Comparison of ENCODE assay signal across 1 cellular context in genomic region chr4:30863031-30863430, GRCh38.
TF ChIP-seq lines count a peak whose summit lies in the region.

No MANE protein-coding gene starts in this region.

TF ChIP-seq in endothelial cell of umbilical vein, 7 proteins besides CTCF, POLR2A, EP300 and RAD21:
- TF ChIP-seq POLR2AphosphoS5 (IDR thresholded peaks at IDR 0.05; ENCODE audit: insufficient read depth, low read depth, low read length) (peak; percentile 34), JUN (IDR thresholded peaks at IDR 0.05; ENCODE audit: borderline replicate concordance, insufficient read depth, insufficient read length, low read depth) (peak; percentile 56), MAX (IDR thresholded peaks at IDR 0.05; ENCODE audit: insufficient read depth, insufficient read length) (no peak), EZH2 (IDR thresholded peaks at IDR 0.05; ENCODE audit: borderline replicate concordance, low read depth, low read length, severe bottlenecking) (peak; percentile 27), GATA2 (IDR thresholded peaks at IDR 0.05; ENCODE audit: insufficient read depth, insufficient read length, low read depth, low read length) (peak; percentile 51), MYC (IDR thresholded peaks at IDR 0.05; ENCODE audit: low read depth, low read length) (no peak), FOS (IDR thresholded peaks at IDR 0.05; ENCODE audit: borderline replicate concordance, insufficient read depth, low read length) (peak; percentile 58)
TF ChIP-seq in endothelial cell of umbilical vein: peak in this region for 5.
